In genomic region chr2:42567806-42568429, GRCh38 we compare ENCODE assay signal across 8 cellular contexts. TPM values are rescaled to one million over a fixed set of nuclear protein-coding genes. Genes with fewer than 3 reads are reported as not detected.
DNase-seq lines count a peak whose midpoint lies in the region; ATAC-seq, FAIRE-seq and TF ChIP-seq lines count a peak whose summit lies in the region.

No MANE protein-coding gene starts in this region.

- no peak overlapping the region for H3K9ac ChIP-seq in endothelial cell of umbilical vein (replicated peaks; ENCODE audit: extremely low read depth, insufficient read depth, low read length)

- H3K36me3 ChIP-seq in CD8-positive, alpha-beta memory T cell (ENCODE audit: insufficient read depth, low read length), result no peaks in the 10 kb centered on the region
- no peaks in the 10 kb centered on the region for H3K36me3 ChIP-seq in endothelial cell of umbilical vein (ENCODE audit: control insufficient read depth in 2 of 2, extremely low read depth in 1 of 2, insufficient read depth in 2 of 2, low read length in 2 of 2)

- H3K79me2 ChIP-seq in endothelial cell of umbilical vein (ENCODE audit: control insufficient read depth, insufficient read depth, low read length), result peaks cover 18% of the 10 kb centered on the region

- peak overlapping the region; percentile 72 to 92 (median 80) for H3K4me3 Mint-ChIP-seq in CD8-positive, alpha-beta memory T cell
- H3K4me3 Mint-ChIP-seq in T-helper 17 cell (peak overlapping the region; percentile 87), natural killer cell (peak overlapping the region; percentile 77)

- no peaks in the 10 kb centered on the region for H3K9me3 Mint-ChIP-seq in CD8-positive, alpha-beta memory T cell
- H3K9me3 Mint-ChIP-seq in natural killer cell, result no peaks in the 10 kb centered on the region

- POLR2A ChIA-PET in CD8-positive, alpha-beta memory T cell (lab: Charles Lee), result no interaction called here
- POLR2A ChIA-PET in endothelial cell of umbilical vein (lab: Charles Lee), result no interaction called here

- no peaks in the 10 kb centered on the region for H3K9me1 ChIP-seq in endothelial cell of umbilical vein (replicated peaks; ENCODE audit: control insufficient read depth, extremely low read depth, insufficient read depth, low read length)

- no peaks in the 10 kb centered on the region for H4K20me1 ChIP-seq in endothelial cell of umbilical vein (replicated peaks; ENCODE audit: control insufficient read depth, extremely low read depth, insufficient read depth, low read length)

- peaks cover 21 to 31% (median 27%) of the 10 kb centered on the region in 3 donors for H3K4me1 Mint-ChIP-seq in CD8-positive, alpha-beta memory T cell
- H3K4me1 Mint-ChIP-seq in T-helper 17 cell (peaks cover 16% of the 10 kb centered on the region), natural killer cell (peaks cover 13 to 17% of the 10 kb centered on the region in 2 donors)

- no TSS peak for BruUV-seq in endothelial cell of umbilical vein (replicated peaks; lab: Mats Ljungman, UMichigan)

- CTCF ChIA-PET in CD8-positive, alpha-beta memory T cell (lab: Charles Lee), result no interaction called here
- CTCF ChIA-PET in endothelial cell of umbilical vein (lab: Charles Lee), result no interaction called here

- FAIRE-seq in endothelial cell of umbilical vein (lab: Jason Lieb, UNC), result no peak

- dilution Hi-C loops in endothelial cell of umbilical vein (cut with MboI; ENCODE audit: extremely low pct_ligation_motif_present, low sequenced_read_pairs), result no loop called here

- intact Hi-C loops in endothelial cell of umbilical vein (cut with micrococcal nuclease), result loop anchor here (2.0 to 5.0 kb wide), 3 partner anchors 55 to 94 kb away; no protein-coding TSS in a partner anchor
- intact Hi-C loops in natural killer cell (cut with micrococcal nuclease), result no loop called here

- H3K9me3 ChIP-seq in CD8-positive, alpha-beta memory T cell (ENCODE audit: low read length), result no peaks in the 10 kb centered on the region
- H3K9me3 ChIP-seq in T-helper 17 cell (ENCODE audit: control insufficient read depth, low read length, poor library complexity, severe bottlenecking), result no peaks in the 10 kb centered on the region
- H3K9me3 ChIP-seq in endothelial cell of umbilical vein (replicated peaks; ENCODE audit: control insufficient read depth, insufficient read depth, low read length), result no peaks in the 10 kb centered on the region

- peak in 1 of 5 donors; percentile 18 for DNase-seq in CD8-positive, alpha-beta memory T cell
- DNase-seq in T-helper 17 cell (peak in 1 of 3 donors; percentile 11), endothelial cell of umbilical vein (ENCODE audit: low read depth, low spot score) (no peak), natural killer cell (no peak), NCI-H446 (lab: John Stamatoyannopoulos, UW) (no peak), AML-193 (lab: John Stamatoyannopoulos, UW) (no peak)

- H3K4me3 ChIP-seq in CD8-positive, alpha-beta memory T cell (ENCODE audit: low read length), result no peak overlapping the region
- peak overlapping the region in 1 of 3 experiments; percentile 95 for H3K4me3 ChIP-seq in endothelial cell of umbilical vein (replicated peaks in 1 of 3; ENCODE audit: insufficient read depth in 1 of 3, low read depth in 1 of 3, low read length in 3 of 3)

- H3K4me2 ChIP-seq in endothelial cell of umbilical vein (ENCODE audit: insufficient read depth, low read length), result no peak overlapping the region

- peaks cover 26% of the 10 kb centered on the region for H3K4me1 ChIP-seq in CD8-positive, alpha-beta memory T cell (ENCODE audit: insufficient read depth, low read length)
- H3K4me1 ChIP-seq in endothelial cell of umbilical vein (ENCODE audit: control insufficient read depth, extremely low read depth, insufficient read depth, low read length), result peaks cover 9% of the 10 kb centered on the region

- no peaks in the 10 kb centered on the region for H3K27me3 ChIP-seq in CD8-positive, alpha-beta memory T cell (ENCODE audit: insufficient read depth, low read length, poor library complexity, severe bottlenecking)
- H3K27me3 ChIP-seq in endothelial cell of umbilical vein (ENCODE audit: control insufficient read depth in 2 of 2, insufficient read depth in 2 of 2, low read length in 2 of 2), result no peaks in the 10 kb centered on the region

- ATAC-seq in HG03196 (IDR thresholded peaks at IDR 0.05; ENCODE audit: unreplicated experiment), result peak; percentile 57
- ATAC-seq in T-helper 17 cell, result peak; percentile 31
- ATAC-seq in natural killer cell, result peak in 1 of 3 donors; percentile 13

- H3K27ac Mint-ChIP-seq in CD8-positive, alpha-beta memory T cell, result peak overlapping the region; percentile 32 to 93 (median 66)
- no peak overlapping the region for H3K27ac Mint-ChIP-seq in T-helper 17 cell
- H3K27ac Mint-ChIP-seq in natural killer cell, result peak overlapping the region; percentile 50 to 77

- peaks cover 0 to 9% (median under 1%) of the 10 kb centered on the region in 3 donors for H3K36me3 Mint-ChIP-seq in CD8-positive, alpha-beta memory T cell
- H3K36me3 Mint-ChIP-seq in T-helper 17 cell (ENCODE audit: low read depth) (peaks cover 4% of the 10 kb centered on the region), natural killer cell (no peaks in the 10 kb centered on the region)

- no peak for TF ChIP-seq CTCF in endothelial cell of umbilical vein (IDR thresholded peaks at IDR 0.05; ENCODE audit: extremely low read depth in 1 of 2, insufficient read depth in 1 of 2, low read depth in 1 of 2, low read length in 2 of 2)
- TF ChIP-seq CTCF in natural killer cell (IDR thresholded peaks at IDR 0.05), result no peak

- TF ChIP-seq POLR2A in GM19099 (IDR thresholded peaks at IDR 0.05; ENCODE audit: extremely low read depth, insufficient read length, low read depth) (peak; percentile 62), endothelial cell of umbilical vein (IDR thresholded peaks at IDR 0.05; ENCODE audit: low read depth, low read length) (no peak)

- no peaks in the 10 kb centered on the region for H3K27me3 Mint-ChIP-seq in CD8-positive, alpha-beta memory T cell
- H3K27me3 Mint-ChIP-seq in T-helper 17 cell (no peaks in the 10 kb centered on the region), natural killer cell (ENCODE audit: low read depth in 2 of 2) (peaks cover 0 to 6% of the 10 kb centered on the region in 2 donors)

- peak overlapping the region; percentile 57 for H2AFZ ChIP-seq in endothelial cell of umbilical vein (ENCODE audit: low read depth, low read length)

- no peak overlapping the region for H3K27ac ChIP-seq in CD8-positive, alpha-beta memory T cell (ENCODE audit: low read depth, low read length)
- no peak overlapping the region for H3K27ac ChIP-seq in endothelial cell of umbilical vein (ENCODE audit: insufficient read depth, low read depth, low read length)

TF ChIP-seq in endothelial cell of umbilical vein, 7 proteins besides CTCF, POLR2A, EP300 and RAD21:
- no peak for TF ChIP-seq FOS (IDR thresholded peaks at IDR 0.05; ENCODE audit: borderline replicate concordance, insufficient read depth, low read length)
- TF ChIP-seq, protein P1, sequence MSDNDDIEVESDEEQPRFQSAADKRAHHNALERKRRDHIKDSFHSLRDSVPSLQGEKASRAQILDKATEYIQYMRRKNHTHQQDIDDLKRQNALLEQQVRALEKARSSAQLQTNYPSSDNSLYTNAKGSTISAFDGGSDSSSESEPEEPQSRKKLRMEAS (IDR thresholded peaks at IDR 0.05; ENCODE audit: insufficient read depth, insufficient read length), result no peak
- TF ChIP-seq EZH2 (IDR thresholded peaks at IDR 0.05; ENCODE audit: borderline replicate concordance, low read depth, low read length, severe bottlenecking), result no peak
- TF ChIP-seq GATA2 (IDR thresholded peaks at IDR 0.05; ENCODE audit: insufficient read depth, insufficient read length, low read depth, low read length), result no peak
- TF ChIP-seq POLR2AphosphoS5 (IDR thresholded peaks at IDR 0.05; ENCODE audit: insufficient read depth, low read depth, low read length), result no peak
- no peak for TF ChIP-seq MYC (IDR thresholded peaks at IDR 0.05; ENCODE audit: low read depth, low read length)
- TF ChIP-seq JUN (IDR thresholded peaks at IDR 0.05; ENCODE audit: borderline replicate concordance, insufficient read depth, insufficient read length, low read depth), result no peak

RNA-seq across cellular contexts. Expression of gene MTA3, which starts 0.5 kb away (rescaled TPM):
- total RNA-seq in CD8-positive, alpha-beta memory T cell, result 10 to 100 TPM; 20.0 to 24.1 TPM
- polyA plus RNA-seq in CD8-positive, alpha-beta memory T cell, result 7.9 TPM
- 10 to 100 TPM; 19.0 to 25.2 TPM for total RNA-seq in T-helper 17 cell
- 49.9 and 53.3 TPM in 2 replicates for total RNA-seq in endothelial cell of umbilical vein
- polyA plus RNA-seq in endothelial cell of umbilical vein, result 27.6 and 36.3 TPM in 2 replicates
- 41.5 and 42.4 TPM in 2 replicates for polyA plus RNA-seq in endothelial cell of umbilical vein (2011; cell fraction: cytosol; rRNA removed)
- polyA plus RNA-seq in endothelial cell of umbilical vein (2011; cell fraction: nucleus; rRNA removed), result 60.8 and 66.4 TPM in 2 replicates
- 44.3 and 45.7 TPM in 2 replicates for polyA plus RNA-seq in endothelial cell of umbilical vein (2012)
- polyA minus RNA-seq in endothelial cell of umbilical vein, result 49.7 and 58.9 TPM in 2 replicates
- 8.3 TPM for polyA minus RNA-seq in endothelial cell of umbilical vein (2011; cell fraction: cytosol; rRNA and poly(A)+ RNA removed)
- 58.9 and 64.4 TPM in 2 replicates for polyA minus RNA-seq in endothelial cell of umbilical vein (2011; cell fraction: nucleus; rRNA and poly(A)+ RNA removed)
- 10 to 100 TPM; 19.4 to 25.0 (median 21.5) TPM for total RNA-seq in natural killer cell
